ENCODE assay signal across 11 cellular contexts in genomic region chr3:127064391-127065137, GRCh38.
DNase-seq lines count a peak whose midpoint lies in the region; ATAC-seq, FAIRE-seq and TF ChIP-seq lines count a peak whose summit lies in the region.
"Had no signal": no experiment of that assay in that cellular context is flagged by ENCODE, and none has a peak within 500 bp of the region (broad histone marks: within the 10 kb centered on the region; RNA-seq: fewer than 3 reads in every experiment).

No MANE protein-coding gene starts in this region.

- TF ChIP-seq CTCF in psoas muscle (IDR thresholded peaks at IDR 0.05): no peak

- H3K27me3 ChIP-seq in psoas muscle (ENCODE audit: insufficient read depth in 3 of 3, low read length in 2 of 3): no peaks in the 10 kb centered on the region

- H3K4me3 ChIP-seq in psoas muscle: no peak overlapping the region

- FAIRE-seq in RCC 7860 (lab: Jason Lieb, UNC): no peak

- no peaks in the 10 kb centered on the region for H3K4me1 ChIP-seq in psoas muscle

- no peaks in the 10 kb centered on the region for H3K9me3 ChIP-seq in psoas muscle

- DNase-seq in GM04503 (ENCODE audit: low read depth) (peak; percentile 50), RCC 7860 (ENCODE audit: low spot score) (peak; percentile 40), fibroblast of gingiva (ENCODE audit: low read depth) (peak; percentile 51), psoas muscle (peak; percentile 9 to 58), superior temporal gyrus (ENCODE audit: extremely low spot score) (no peak), HK-2 (ENCODE audit: unreplicated experiment) (no peak)
- no peak for DNase-seq in stimulated activated CD4-positive, alpha-beta T cell treated with anti-CD3 and anti-CD28 coated beads, Interleukin-4, amount 100 ng/mL, for 1 hour
- DNase-seq: activated CD4-positive, alpha-beta memory T cell treated with anti-CD3 and anti-CD28 coated beads, Interleukin-2, amount 10 ng/mL, durations not matched to agents 7 days and 5 days; effector CD8-positive, alpha-beta T cell; NCI-H187 had no signal

- intact Hi-C loops in psoas muscle (cut with DNase I): no loop called here

- ATAC-seq in psoas muscle (peak; percentile 49 to 76 (median 64)), HG02588 (IDR thresholded peaks at IDR 0.05; ENCODE audit: unreplicated experiment) (no peak)

- 77 to 84% (median 80%) methylated on average over 16 of the region's 16 CpGs for WGBS in psoas muscle, 3 donors

- no peak overlapping the region for H3K27ac ChIP-seq in psoas muscle

- H3K36me3 ChIP-seq in psoas muscle (ENCODE audit: insufficient read depth in 1 of 2, low read depth in 1 of 2): no peaks in the 10 kb centered on the region

Comparison
In these comparisons a context has a peak if more than half of its experiments do, and no peak if none do; other contexts are left out.
1. DNase-seq: peak in GM04503 (single experiment), RCC 7860 (single experiment), fibroblast of gingiva (single experiment) and psoas muscle (2 of 2); none in superior temporal gyrus (single experiment), HK-2 (single experiment) and stimulated activated CD4-positive, alpha-beta T cell treated with anti-CD3 and anti-CD28 coated beads, Interleukin-4, amount 100 ng/mL, for 1 hour (single experiment).